In genomic region chrX:47723689-47724088, GRCh38 we compare ENCODE assay signal across 12 cellular contexts.
DNase-seq lines count a peak whose midpoint lies in the region; ATAC-seq and TF ChIP-seq lines count a peak whose summit lies in the region.
"Had no signal": no experiment of that assay in that cellular context is flagged by ENCODE, and none has a peak within 500 bp of the region (broad histone marks: within the 10 kb centered on the region; RNA-seq: fewer than 3 reads in every experiment).

No MANE protein-coding gene starts in this region.

- H3K27ac Mint-ChIP-seq in chondrocyte (ENCODE audit: unreplicated experiment): no peak overlapping the region

- TF ChIP-seq CTCF in BJ (IDR thresholded peaks at IDR 0.05; ENCODE audit: insufficient read depth, low read depth, low read length): 0 out of 2 replicates have a peak, but pooled peaks have one; percentile 2
- peak; percentile 39 for TF ChIP-seq CTCF in GM10266 (IDR thresholded peaks at IDR 0.05; ENCODE audit: control insufficient read depth, insufficient read depth, low read depth, missing control alignments)
- TF ChIP-seq CTCF in chondrocyte (IDR thresholded peaks at IDR 0.05): no peak

- DNase-seq in BJ (ENCODE audit: low read depth) (no peak), GM10266 (ENCODE audit: extremely low spot score) (no peak), RPMI7951 (ENCODE audit: low read depth) (peak; percentile 12), iPS-NIHi7 (ENCODE audit: extremely low spot score) (peak; percentile 43), chondrocyte (ENCODE audit: low spot score) (no peak)
- DNase-seq: glutamatergic neuron, left lung, MV-4-11, NCI-H524 had no signal

- H3K36me3 Mint-ChIP-seq in chondrocyte (ENCODE audit: low read depth): no peaks in the 10 kb centered on the region

- no peaks in the 10 kb centered on the region for H3K27me3 ChIP-seq in BJ (ENCODE audit: control insufficient read depth, insufficient read depth, low read length)
- H3K27me3 ChIP-seq: left lung had no signal

- H3K9me3 Mint-ChIP-seq in chondrocyte (ENCODE audit: low read depth): peaks cover 26% of the 10 kb centered on the region

- H3K4me1 Mint-ChIP-seq in chondrocyte (ENCODE audit: low read depth): no peaks in the 10 kb centered on the region

- no peaks in the 10 kb centered on the region for H3K36me3 ChIP-seq in BJ (ENCODE audit: control insufficient read depth, insufficient read depth, low read length)
- H3K36me3 ChIP-seq: left lung had no signal

- H3K27me3 Mint-ChIP-seq in chondrocyte (ENCODE audit: low read depth): no peaks in the 10 kb centered on the region

- H3K4me3 Mint-ChIP-seq in chondrocyte (ENCODE audit: unreplicated experiment): no peak overlapping the region

- CTCF ChIA-PET in BJ (lab: Yijun Ruan, JAX): no interaction called here

- H3K4me3 ChIP-seq in BJ (ENCODE audit: low read depth, low read length): no peak overlapping the region
- H3K4me3 ChIP-seq: left lung had no signal

- POLR2A ChIA-PET in BJ (lab: Charles Lee): no interaction called here

- no peak for ATAC-seq in HG03565 (IDR thresholded peaks at IDR 0.05; ENCODE audit: unreplicated experiment)
- no peak for ATAC-seq in HG03457 (IDR thresholded peaks at IDR 0.05; ENCODE audit: unreplicated experiment)
- no peak for ATAC-seq in GM19023 (IDR thresholded peaks at IDR 0.05; ENCODE audit: unreplicated experiment)
- ATAC-seq: left lung had no signal

Comparison
In these comparisons a context has a peak if more than half of its experiments do, and no peak if none do; other contexts are left out.
1. DNase-seq: peak in RPMI7951 (single experiment) and iPS-NIHi7 (single experiment); none in BJ (single experiment), GM10266 (single experiment) and chondrocyte (single experiment).